Comparison of ENCODE assay signal across 34 cellular contexts in genomic region chr1:200849430-200849829, GRCh38. TPM values are rescaled to one million over a fixed set of nuclear protein-coding genes. Genes with fewer than 3 reads are reported as not detected.
"Had no signal": no experiment of that assay in that cellular context is flagged by ENCODE, and none has a peak within 500 bp of the region (broad histone marks: within the 10 kb centered on the region; RNA-seq: fewer than 3 reads in every experiment).

No MANE protein-coding gene starts in this region.

- H3K4me1 Mint-ChIP-seq: nephron; neural progenitor cell; stimulated activated memory B cell treated with anti-CD40 and anti-IgM and Interleukin-4, amounts not matched to agents 10 μg/mL and 1 μg/mL and 100 μg/mL, for 72 hours; stimulated activated naive CD8-positive, alpha-beta T cell treated with anti-CD3 and anti-CD28 coated beads, Interleukin-15, amount 100 ng/mL, for 72 hours had no signal

- H3K9ac ChIP-seq: neural progenitor cell, parathyroid adenoma had no signal

- H3K36me3 Mint-ChIP-seq: stimulated activated memory B cell treated with anti-CD40 and anti-IgM and Interleukin-4, amounts not matched to agents 10 μg/mL and 1 μg/mL and 100 μg/mL, for 72 hours had no signal

- H3K9me3 ChIP-seq: ovary, psoas muscle, spleen, suprapubic skin, testis, tibial artery, transverse colon, upper lobe of left lung, vagina had no signal

- H3K9me3 Mint-ChIP-seq: naive thymus-derived CD4-positive, alpha-beta T cell; nephron; neural progenitor cell; stimulated activated memory B cell treated with anti-CD40 and anti-IgM and Interleukin-4, amounts not matched to agents 10 μg/mL and 1 μg/mL and 100 μg/mL, for 72 hours; stimulated activated naive CD8-positive, alpha-beta T cell treated with anti-CD3 and anti-CD28 coated beads, Interleukin-15, amount 100 ng/mL, for 72 hours had no signal

- H3K27ac ChIP-seq: neural progenitor cell, ovary, parathyroid adenoma, psoas muscle, skin epidermis, spleen, suprapubic skin, testis, tibial artery, transverse colon, upper lobe of left lung, vagina had no signal

- H3K4me3 ChIP-seq: neural progenitor cell, ovary, psoas muscle, skin epidermis, smooth muscle cell, spleen, suprapubic skin, testis, tibial artery, transverse colon, upper lobe of left lung, vagina had no signal

- FAIRE-seq: urothelium cell line had no signal

- H3K4me1 ChIP-seq: neural progenitor cell, parathyroid adenoma, psoas muscle, spleen, suprapubic skin, testis, tibial artery, transverse colon, upper lobe of left lung, vagina had no signal

- H3K27me3 ChIP-seq: neural progenitor cell, ovary, spleen, suprapubic skin, testis, tibial artery, transverse colon, upper lobe of left lung, vagina had no signal

- H3K36me3 ChIP-seq: ovary had no signal

- H3K27ac Mint-ChIP-seq: nephron; neural progenitor cell; progenitor cell of endocrine pancreas; stimulated activated naive CD8-positive, alpha-beta T cell treated with anti-CD3 and anti-CD28 coated beads, Interleukin-15, amount 100 ng/mL, for 72 hours had no signal

- H3K79me2 ChIP-seq: parathyroid adenoma had no signal

- H3K4me3 Mint-ChIP-seq: naive thymus-derived CD4-positive, alpha-beta T cell; nephron; neural progenitor cell; stimulated activated memory B cell treated with anti-CD40 and anti-IgM and Interleukin-4, amounts not matched to agents 10 μg/mL and 1 μg/mL and 100 μg/mL, for 72 hours; stimulated activated naive CD8-positive, alpha-beta T cell treated with anti-CD3 and anti-CD28 coated beads, Interleukin-15, amount 100 ng/mL, for 72 hours had no signal

- H3K27me3 Mint-ChIP-seq: progenitor cell of endocrine pancreas; stimulated activated memory B cell treated with anti-CD40 and anti-IgM and Interleukin-4, amounts not matched to agents 10 μg/mL and 1 μg/mL and 100 μg/mL, for 72 hours; stimulated activated naive CD8-positive, alpha-beta T cell treated with anti-CD3 and anti-CD28 coated beads, Interleukin-15, amount 100 ng/mL, for 72 hours had no signal

- H3K4me2 ChIP-seq: neural progenitor cell, smooth muscle cell had no signal

- H2AFZ ChIP-seq: neural progenitor cell, parathyroid adenoma had no signal

- DNase-seq: naive thymus-derived CD4-positive, alpha-beta T cell; occipital lobe; ovary; posterior cingulate gyrus; psoas muscle; right cardiac atrium; spleen; stimulated activated CD4-positive, alpha-beta T cell treated with anti-CD3 and anti-CD28 coated beads, Interleukin-12 subunit alpha, Interleukin-12 subunit beta, amount 100 ng/mL, for 4 hours; stimulated activated CD4-positive, alpha-beta T cell treated with anti-CD3 and anti-CD28 coated beads, Interleukin-1b, Interleukin-23, amount 100 ng/mL, for 48 hours; stimulated activated CD4-positive, alpha-beta T cell treated with anti-CD3 and anti-CD28 coated beads, Interleukin-4, amount 100 ng/mL, for 1 hour; stimulated activated CD4-positive, alpha-beta T cell treated with anti-CD3 and anti-CD28 coated beads, Interleukin-4, amount 100 ng/mL, for 4 hours; stimulated activated CD8-positive, alpha-beta memory T cell treated with anti-CD3 and anti-CD28 coated beads, Interleukin-4, amount 100 ng/mL, for 48 hours; stimulated activated naive CD4-positive, alpha-beta T cell; stimulated activated naive CD8-positive, alpha-beta T cell treated with anti-CD3 and anti-CD28 coated beads, Interleukin-15, amount 100 ng/mL, for 72 hours; stimulated activated naive CD8-positive, alpha-beta T cell treated with anti-CD3 and anti-CD28 coated beads, Interleukin-15, Interleukin-2, amounts not matched to agents 100 U/mL and 50 U/mL, for 24 hours; substantia nigra; testis; tibial artery; transverse colon; upper lobe of left lung had no signal

- ATAC-seq: naive thymus-derived CD4-positive, alpha-beta T cell; psoas muscle; right cardiac atrium; sciatic nerve; stimulated activated memory B cell treated with anti-CD40 and anti-IgM and Interleukin-4, amounts not matched to agents 10 μg/mL and 1 μg/mL and 100 μg/mL, for 72 hours; stimulated activated naive CD8-positive, alpha-beta T cell treated with anti-CD3 and anti-CD28 coated beads, Interleukin-15, amount 100 ng/mL, for 72 hours; stimulated activated naive CD8-positive, alpha-beta T cell treated with anti-CD3 and anti-CD28 coated beads, Interleukin-15, Interleukin-2, amounts not matched to agents 100 U/mL and 50 U/mL, for 24 hours had no signal

RNA-seq across cellular contexts. Expression of gene GPR25, which starts 23.4 kb away (rescaled TPM):
- total RNA-seq: occipital lobe, osteoblast, ovary, progenitor cell of endocrine pancreas, psoas muscle, right cardiac atrium, sciatic nerve, smooth muscle cell, suprapubic skin, ureter had no signal
- polyA plus RNA-seq: neural cell, psoas muscle, right cardiac atrium, smooth muscle cell had no signal

RNA-seq across cellular contexts. Expression of gene INAVA, which starts 45.3 kb away (rescaled TPM):
- total RNA-seq: psoas muscle, right cardiac atrium had no signal
- polyA plus RNA-seq: naive thymus-derived CD4-positive, alpha-beta T cell; right cardiac atrium had no signal
